18 cellular contexts compared by ENCODE assay signal in the genomic region with DNA sequence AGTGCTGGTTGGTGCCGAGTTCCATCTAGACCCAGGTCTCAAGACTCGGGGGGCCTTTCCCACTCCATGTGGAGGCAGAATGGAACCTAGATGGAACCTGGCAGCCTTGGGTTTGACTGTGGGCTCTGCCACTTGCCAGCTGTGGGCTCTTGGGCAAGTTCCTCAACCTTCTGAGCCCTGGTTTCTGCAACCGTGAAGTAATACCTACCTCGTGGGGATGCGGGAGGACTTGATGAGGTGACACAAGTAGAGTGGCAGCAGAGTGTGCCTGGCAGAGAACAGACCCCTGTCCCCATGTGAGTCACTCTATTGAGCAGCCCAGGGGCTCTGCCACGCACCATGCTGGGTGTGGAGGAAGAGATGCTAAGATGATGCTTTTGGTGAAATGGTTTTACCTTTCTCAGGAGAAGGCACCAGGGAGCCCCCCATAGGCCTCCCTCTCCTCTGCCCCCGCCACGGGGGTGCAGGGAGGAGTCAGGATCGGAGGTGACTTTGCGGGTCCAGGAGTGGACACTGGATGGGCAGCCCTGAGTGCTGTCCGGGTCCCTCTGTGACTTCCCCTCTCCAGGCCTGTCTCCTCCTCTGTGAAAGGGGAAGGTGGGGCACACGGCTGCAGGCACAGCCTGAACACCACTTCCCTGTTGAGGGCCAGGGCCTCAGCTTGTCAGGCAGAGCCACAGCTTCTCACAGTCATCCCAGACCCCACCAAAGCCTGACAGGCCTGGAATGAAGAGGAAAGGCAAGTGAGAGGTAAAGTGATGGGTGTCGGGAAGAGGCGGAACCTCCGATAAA. TPM values are rescaled to one million over a fixed set of nuclear protein-coding genes. Genes with fewer than 3 reads are reported as not detected.
"Had no signal": no experiment of that assay in that cellular context is flagged by ENCODE, and none has a peak within 500 bp of the region (broad histone marks: within the 10 kb centered on the region; RNA-seq: fewer than 3 reads in every experiment).

No MANE protein-coding gene starts in this region.

- FAIRE-seq: bronchial epithelial cell, pancreas, TTC549 had no signal

- H3K36me3 ChIP-seq: pancreas had no signal

- H3K27me3 ChIP-seq: pancreas, stomach, testis had no signal

- DNase-seq: activated B cell treated with CpG ODN at 0.5 μM for 24 hours; activated CD4-positive, alpha-beta T cell treated with anti-CD3 and anti-CD28 coated beads, Interleukin-2, amount 10 ng/mL, durations not matched to agents 24 days and 14 days; activated CD8-positive, alpha-beta memory T cell treated with anti-CD3 and anti-CD28 coated beads, Interleukin-2, amount 50 U/mL, for 48 hours; aorta; dermis blood vessel endothelial cell; effector memory CD8-positive, alpha-beta T cell; foreskin melanocyte; head of caudate nucleus; kidney glomerular epithelial cell; stimulated activated CD4-positive, alpha-beta T cell treated with anti-CD3 and anti-CD28 coated beads, Interleukin-1b, Interleukin-23, amount 100 ng/mL, for 48 hours; stomach; testis had no signal

- H3K4me3 ChIP-seq: pancreas, stomach, testis had no signal

- H3K27ac ChIP-seq: pancreas, stomach, testis had no signal

- ATAC-seq: effector memory CD8-positive, alpha-beta T cell; pancreas had no signal

- H3K9me3 ChIP-seq: pancreas, stomach, testis had no signal

RNA-seq across cellular contexts. Expression of a gene that starts 36.7 kb away (rescaled TPM):
- total RNA-seq: activated B cell treated with CpG ODN at 0.5 μM for 24 hours; activated CD4-positive, alpha-beta T cell treated with anti-CD3 and anti-CD28 coated beads, Interleukin-2, amount 10 ng/mL, durations not matched to agents 24 days and 14 days; fibroblast of lung; mesenteric fat pad; testis had no signal
- polyA plus RNA-seq: fibroblast of lung, neural cell had no signal
